8 cellular contexts compared by ENCODE assay signal in the genomic region with DNA sequence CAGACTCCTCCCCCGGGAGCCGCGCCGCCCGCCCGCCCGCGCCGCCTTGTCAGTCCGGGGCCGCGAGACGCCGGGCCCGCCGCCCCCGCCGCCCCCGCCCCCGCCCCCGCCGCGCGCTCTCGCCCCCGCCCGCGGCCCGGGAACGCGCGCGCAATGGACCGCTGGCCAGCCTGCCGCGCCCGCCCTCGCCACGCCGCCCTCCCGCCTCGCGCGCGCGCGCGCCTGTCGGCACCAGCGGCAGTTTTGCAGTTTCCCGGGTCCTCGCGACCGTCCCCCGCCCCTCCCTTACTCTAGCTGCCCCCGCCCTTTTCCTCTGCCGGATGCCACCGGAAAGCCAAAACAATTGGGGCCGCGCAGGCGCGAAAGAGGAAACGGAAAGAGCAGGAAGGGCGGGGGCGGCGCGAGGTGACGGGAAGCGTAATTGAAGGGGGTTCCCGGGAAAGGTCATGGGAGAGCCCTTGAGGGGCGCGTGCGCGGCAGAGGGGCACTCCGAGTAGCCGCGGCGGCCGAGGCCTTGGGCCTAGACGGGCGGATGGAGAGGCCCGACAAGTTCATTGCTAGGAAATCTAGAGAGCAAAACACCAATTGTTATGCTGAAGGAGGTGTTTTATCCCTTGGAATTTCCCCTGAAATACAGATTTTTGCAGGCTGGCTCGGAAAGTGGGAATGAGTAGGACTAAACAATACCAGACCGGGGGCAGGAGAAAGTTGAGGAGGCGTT. TPM values are rescaled to one million over a fixed set of nuclear protein-coding genes. Genes with fewer than 3 reads are reported as not detected.
A peak's percentile ranks its signal among the peaks of the same experiment; 100 is the strongest.
DNase-seq lines count a peak whose midpoint lies in the region; ATAC-seq and TF ChIP-seq lines count a peak whose summit lies in the region.

No MANE protein-coding gene starts in this region.

- DNase-seq in AG20443 (ENCODE audit: low spot score) = peak; percentile 95
- DNase-seq in NCI-H446 (lab: John Stamatoyannopoulos, UW) = peak; percentile 89 to 96
- DNase-seq in activated CD4-positive, CD25-positive, alpha-beta regulatory T cell treated with anti-CD3 and anti-CD28 coated beads, Interleukin-2, amount 50 U/mL, for 72 hours = peak; percentile 96
- DNase-seq in cerebellar nuclear complex (lab: John Stamatoyannopoulos, UW) = peak; percentile 28 to 87
- DNase-seq in kidney epithelial cell (ENCODE audit: low read depth) = peak; percentile 65
- DNase-seq in stimulated activated CD4-positive, alpha-beta T cell treated with anti-CD3 and anti-CD28 coated beads, Interleukin-15, amount 100 ng/mL, for 48 hours (ENCODE audit: low read depth in 2 of 2) = peak; percentile 98

- H3K36me3 ChIP-seq in kidney epithelial cell (ENCODE audit: control insufficient read depth, insufficient read depth, low read length) = no peaks in the 10 kb centered on the region

- peak; percentile 44 for ATAC-seq in GM19043 (IDR thresholded peaks at IDR 0.05; ENCODE audit: low read depth, unreplicated experiment)
- peak; percentile 52 for ATAC-seq in HG03354 (IDR thresholded peaks at IDR 0.05; ENCODE audit: poor library complexity, severe bottlenecking, unreplicated experiment)

- H3K27me3 ChIP-seq in kidney epithelial cell (ENCODE audit: control insufficient read depth, insufficient read depth, low read length) = no peaks in the 10 kb centered on the region

- TF ChIP-seq CTCF in kidney epithelial cell (IDR thresholded peaks at IDR 0.05; ENCODE audit: insufficient read depth, low read length, poor library complexity, severe bottlenecking) = no peak

- H3K4me3 ChIP-seq in kidney epithelial cell (ENCODE audit: low read depth, low read length) = peak overlapping the region; percentile 92

RNA-seq across cellular contexts. Expression of gene KBTBD2, which starts 0.4 kb away (rescaled TPM):
- total RNA-seq in kidney epithelial cell = 29.3 and 35.0 TPM in 2 replicates

Comparison
In these comparisons a context has a peak if more than half of its experiments do, and no peak if none do; other contexts are left out.
1. Peak in every context shown above with its lines: DNase-seq, ATAC-seq and H3K4me3 ChIP-seq.